In genomic region chr17:72592967-72593325, GRCh38 we compare ENCODE assay signal across 12 cellular contexts.
DNase-seq lines count a peak whose midpoint lies in the region; ATAC-seq and TF ChIP-seq lines count a peak whose summit lies in the region.
"Had no signal": no experiment of that assay in that cellular context is flagged by ENCODE, and none has a peak within 500 bp of the region (broad histone marks: within the 10 kb centered on the region; RNA-seq: fewer than 3 reads in every experiment).

No MANE protein-coding gene starts in this region.

- H3K4me3 ChIP-seq in heart left ventricle (peak overlapping the region in 10 of 12 donors; percentile 43 to 73 (median 60)), thoracic aorta (peak overlapping the region; percentile 73), mesendoderm (ENCODE audit: low read length) (no peak overlapping the region)

- no peak overlapping the region for H3K4ac ChIP-seq in mesendoderm (ENCODE audit: low read depth, low read length)

- H2BK15ac ChIP-seq in mesendoderm (replicated peaks; ENCODE audit: low read depth) = no peak overlapping the region

- CTCF ChIA-PET in HEK293T (lab: Yijun Ruan, JAX) = interaction anchor here (1.4 kb wide), 1 partner anchor 33 kb away, joined by 4 read pairs; no protein-coding TSS in a partner anchor

- H3K4me1 ChIP-seq in heart left ventricle (peaks cover 0 to 19% (median 8%) of the 10 kb centered on the region in 12 donors), thoracic aorta (ENCODE audit: control insufficient read depth in 1 of 2, low read depth in 2 of 2) (peaks cover 0 to 19% of the 10 kb centered on the region in 2 donors), mesendoderm (ENCODE audit: control insufficient read depth, low read depth, low read length) (no peaks in the 10 kb centered on the region)
- H3K4me1 ChIP-seq: testis had no signal

- H3K27me3 Mint-ChIP-seq in mesothelial cell of epicardium (ENCODE audit: low read depth) = peaks cover 63% of the 10 kb centered on the region

- no peak overlapping the region for H2AK5ac ChIP-seq in mesendoderm (ENCODE audit: low read length)

- H3K27me3 ChIP-seq in heart left ventricle (peaks cover 0 to 51% (median 14%) of the 10 kb centered on the region in 9 donors), thoracic aorta (replicated peaks; ENCODE audit: insufficient read depth) (no peaks in the 10 kb centered on the region), mesendoderm (ENCODE audit: insufficient read depth, low read length, poor library complexity) (peaks cover 18% of the 10 kb centered on the region)
- H3K27me3 ChIP-seq: testis had no signal

- no peak overlapping the region for H3K9ac ChIP-seq in mesendoderm (ENCODE audit: low read length)

- TF ChIP-seq CTCF in heart left ventricle (IDR thresholded peaks at IDR 0.05) = no peak
- TF ChIP-seq CTCF in VCaP (conservative IDR thresholded peaks at IDR 0.05) = no peak
- TF ChIP-seq CTCF in mesothelial cell of epicardium (IDR thresholded peaks at IDR 0.05; ENCODE audit: unreplicated experiment) = no peak
- no peak for TF ChIP-seq CTCF in thoracic aorta (IDR thresholded peaks at IDR 0.05)

- H3K9me3 ChIP-seq in heart left ventricle (no peaks in the 10 kb centered on the region), thoracic aorta (no peaks in the 10 kb centered on the region)
- H3K9me3 ChIP-seq: testis had no signal

- H3K23ac ChIP-seq in mesendoderm (ENCODE audit: low read length) = no peak overlapping the region

- POLR2A ChIA-PET in HEK293T (lab: Yijun Ruan, JAX) = interaction anchor here (0.6 to 2.2 kb wide), 7 partner anchors 9 to 31 kb away, joined by 3 to 15 read pairs (median 5); no protein-coding TSS in a partner anchor

- H3K4me3 Mint-ChIP-seq in mesothelial cell of epicardium = peak overlapping the region; percentile 13

- H4K8ac ChIP-seq in mesendoderm (ENCODE audit: low read depth, low read length) = no peak overlapping the region

- DNase-seq in heart left ventricle (no peak), Right ventricle myocardium superior (no peak), mesothelial cell of epicardium (ENCODE audit: low spot score in 2 of 2, unreplicated experiment in 2 of 2) (no peak), thoracic aorta (ENCODE audit: low spot score) (no peak), HEK293T (ENCODE audit: extremely low spot score) (no peak), mesendoderm (no peak), iPS-NIHi7 (ENCODE audit: extremely low spot score) (no peak)
- DNase-seq: activated B cell treated with CpG ODN at 0.5 μM for 24 hours, naive B cell had no signal

- H3K4me2 ChIP-seq in mesendoderm (ENCODE audit: low read length) = no peak overlapping the region

- H3K56ac ChIP-seq in mesendoderm (ENCODE audit: low read length) = no peak overlapping the region

- peaks cover 32% of the 10 kb centered on the region for H3K4me1 Mint-ChIP-seq in mesothelial cell of epicardium

- no peak overlapping the region for H3K18ac ChIP-seq in mesendoderm (ENCODE audit: low read length)

- H3K36me3 ChIP-seq in heart left ventricle (no peaks in the 10 kb centered on the region), thoracic aorta (no peaks in the 10 kb centered on the region), mesendoderm (ENCODE audit: control insufficient read depth, insufficient read depth, low read length) (no peaks in the 10 kb centered on the region)

- no peaks in the 10 kb centered on the region for H3K9me3 Mint-ChIP-seq in mesothelial cell of epicardium
- H3K9me3 Mint-ChIP-seq: activated B cell treated with CpG ODN at 0.5 μM for 24 hours; T-helper 1 cell treated with Interleukin-12 subunit alpha and Interleukin-12 subunit beta and Interleukin-4 antibody, amounts not matched to agents 30 μg/mL and 1 μg/mL, for 36 hours had no signal

- H3K79me1 ChIP-seq in mesendoderm (ENCODE audit: low read length) = no peaks in the 10 kb centered on the region

- intact Hi-C loops in heart left ventricle (cut with DNase I) = no loop called here
- intact Hi-C loops in Right ventricle myocardium superior (cut with DNase I) = no loop called here

- TF ChIP-seq POLR2A in heart left ventricle (IDR thresholded peaks at IDR 0.05) = no peak

- no peaks in the 10 kb centered on the region for H3K79me2 ChIP-seq in mesendoderm (ENCODE audit: control insufficient read depth, insufficient read depth, low read length)

- WGBS in heart left ventricle, 4 donors = 68 to 83% (median 80%) methylated on average over 7 to 9 of the region's 9 CpGs
- no CpG with 5 or more reads among the region's 9 CpGs for WGBS in mesendoderm (ENCODE audit: extremely low coverage, insufficient coverage, low lambda C conversion rate)

- no peak overlapping the region for H3K27ac ChIP-seq in heart left ventricle
- peak overlapping the region; percentile 70; the same call in 1 of the 2 replicates for H3K27ac ChIP-seq in VCaP
- H3K27ac ChIP-seq in thoracic aorta = no peak overlapping the region
- no peak overlapping the region for H3K27ac ChIP-seq in mesendoderm (ENCODE audit: low read depth, low read length)
- H3K27ac ChIP-seq: testis had no signal

- H3K27ac Mint-ChIP-seq in mesothelial cell of epicardium = no peak overlapping the region
- H3K27ac Mint-ChIP-seq: activated B cell treated with CpG ODN at 0.5 μM for 24 hours; T-helper 1 cell treated with Interleukin-12 subunit alpha and Interleukin-12 subunit beta and Interleukin-4 antibody, amounts not matched to agents 30 μg/mL and 1 μg/mL, for 36 hours had no signal

- ATAC-seq in heart left ventricle (no peak), Right ventricle myocardium superior (ENCODE audit: poor library complexity) (no peak), thoracic aorta (ENCODE audit: insufficient number of reproducible peaks, low FRiP score, low read depth) (no peak)

- no peak overlapping the region for H2BK120ac ChIP-seq in mesendoderm (ENCODE audit: low read depth, low read length)

- H4K5ac ChIP-seq in mesendoderm (ENCODE audit: low read length) = no peak overlapping the region

- H2BK5ac ChIP-seq in mesendoderm (ENCODE audit: low read length) = no peak overlapping the region

- H3K36me3 Mint-ChIP-seq in mesothelial cell of epicardium = no peaks in the 10 kb centered on the region
- H3K36me3 Mint-ChIP-seq: naive B cell had no signal

TF ChIP-seq in HEK293T, 16 proteins besides CTCF, POLR2A, EP300 and RAD21:
- no peak for TF ChIP-seq NFRKB (IDR thresholded peaks at IDR 0.05)
- TF ChIP-seq L3MBTL2 (conservative IDR thresholded peaks at IDR 0.05) = no peak
- no peak for TF ChIP-seq LEF1 (IDR thresholded peaks at IDR 0.05; ENCODE audit: borderline replicate concordance)
- TF ChIP-seq ARNT (IDR thresholded peaks at IDR 0.05) = no peak
- no peak for TF ChIP-seq ELF4 (IDR thresholded peaks at IDR 0.05)
- TF ChIP-seq CTBP1 (IDR thresholded peaks at IDR 0.05; ENCODE audit: borderline replicate concordance) = no peak
- TF ChIP-seq FOXA1 (IDR thresholded peaks at IDR 0.05) = no peak
